ENCODE assay signal across 28 cellular contexts in the genomic region with DNA sequence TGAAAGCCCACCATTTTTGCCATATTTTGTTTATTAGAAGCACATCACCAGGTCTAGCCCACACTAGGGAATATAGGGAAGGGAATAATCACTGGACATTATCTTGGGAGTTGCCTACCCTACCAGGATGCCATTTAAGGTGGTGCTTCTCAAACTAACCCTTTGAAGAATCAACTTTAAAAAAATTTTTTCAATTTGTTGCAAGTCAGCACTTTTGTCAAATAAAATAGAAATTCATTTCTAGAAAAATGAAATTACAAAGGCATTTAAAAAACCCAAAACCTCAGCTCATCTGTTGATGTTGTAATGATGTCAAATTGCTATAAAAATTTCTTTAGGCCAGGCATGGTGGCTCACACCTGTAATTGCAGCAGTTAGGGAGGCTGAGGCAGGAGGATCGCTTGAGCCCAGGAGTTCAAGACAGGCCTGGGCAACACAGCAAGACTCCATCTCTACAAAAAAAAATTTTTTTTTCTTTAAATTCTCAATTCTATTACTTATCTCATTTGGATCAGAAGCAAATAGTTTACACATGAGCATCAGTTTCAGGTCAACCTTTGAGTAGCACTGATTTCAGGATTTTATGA.
"Had no signal": no experiment of that assay in that cellular context is flagged by ENCODE, and none has a peak within 500 bp of the region (broad histone marks: within the 10 kb centered on the region; RNA-seq: fewer than 3 reads in every experiment).

No MANE protein-coding gene starts in this region.

- H3K9ac ChIP-seq: parathyroid adenoma had no signal

- H3K79me2 ChIP-seq: parathyroid adenoma had no signal

- H3K4me2 ChIP-seq: hepatocyte, smooth muscle cell had no signal

- H2AFZ ChIP-seq: hepatocyte, parathyroid adenoma had no signal

- H3K27ac ChIP-seq: dorsolateral prefrontal cortex, epithelial cell of prostate, gastrocnemius medialis, heart left ventricle, hepatocyte, neutrophil, parathyroid adenoma, suprapubic skin, transverse colon, upper lobe of right lung, uterus had no signal

- DNase-seq: dorsolateral prefrontal cortex; effector CD8-positive, alpha-beta T cell; endodermal cell; foreskin fibroblast; gastrocnemius medialis; heart left ventricle; kidney; mucosa of descending colon; naive B cell; stimulated activated CD4-positive, alpha-beta T cell treated with anti-CD3 and anti-CD28 coated beads, Interleukin-12 subunit alpha, Interleukin-12 subunit beta, amount 100 ng/mL, for 4 hours; stimulated activated CD4-positive, alpha-beta T cell treated with anti-CD3 and anti-CD28 coated beads, Interleukin-1b, Interleukin-23, amount 100 ng/mL, for 48 hours; stimulated activated CD4-positive, alpha-beta T cell treated with anti-CD3 and anti-CD28 coated beads, Interleukin-4, amount 100 ng/mL, for 1 hour; stimulated activated CD8-positive, alpha-beta memory T cell treated with anti-CD3 and anti-CD28 coated beads, Interleukin-4, amount 100 ng/mL, for 48 hours; stimulated activated naive CD4-positive, alpha-beta T cell; stimulated activated naive CD8-positive, alpha-beta T cell treated with anti-CD3 and anti-CD28 coated beads, Interleukin-15, amount 100 ng/mL, for 72 hours; transverse colon; upper lobe of right lung; uterus had no signal

- H3K27me3 ChIP-seq: upper lobe of right lung had no signal

- H3K4me3 Mint-ChIP-seq: endodermal cell; memory B cell; natural killer cell treated with Interleukin-12 subunit alpha and Interleukin-12 subunit beta and Interleukin-15 and Interleukin-18, amount 100 ng/mL, for 72 hours; neural crest cell; stimulated activated naive CD8-positive, alpha-beta T cell treated with anti-CD3 and anti-CD28 coated beads, Interleukin-15, amount 100 ng/mL, for 72 hours had no signal

- H3K9me3 Mint-ChIP-seq: memory B cell; natural killer cell treated with Interleukin-12 subunit alpha and Interleukin-12 subunit beta and Interleukin-15 and Interleukin-18, amount 100 ng/mL, for 72 hours; stimulated activated naive CD8-positive, alpha-beta T cell treated with anti-CD3 and anti-CD28 coated beads, Interleukin-15, amount 100 ng/mL, for 72 hours had no signal

- H3K4me1 ChIP-seq: parathyroid adenoma had no signal

- H3K36me3 Mint-ChIP-seq: memory B cell; naive B cell; natural killer cell treated with Interleukin-12 subunit alpha and Interleukin-12 subunit beta and Interleukin-15 and Interleukin-18, amount 100 ng/mL, for 72 hours had no signal

- H3K9me3 ChIP-seq: gastrocnemius medialis, heart left ventricle, mucosa of descending colon, neutrophil, suprapubic skin, transverse colon, upper lobe of right lung, uterus had no signal

- H3K27ac Mint-ChIP-seq: endodermal cell; memory B cell; progenitor cell of endocrine pancreas; stimulated activated naive CD8-positive, alpha-beta T cell treated with anti-CD3 and anti-CD28 coated beads, Interleukin-15, amount 100 ng/mL, for 72 hours had no signal

- H3K27me3 Mint-ChIP-seq: stimulated activated naive CD8-positive, alpha-beta T cell treated with anti-CD3 and anti-CD28 coated beads, Interleukin-15, amount 100 ng/mL, for 72 hours had no signal

- FAIRE-seq: kidney had no signal
